8 cellular contexts compared by ENCODE assay signal in genomic region chr17:50316660-50317059, GRCh38. TPM values are rescaled to one million over a fixed set of nuclear protein-coding genes. Genes with fewer than 3 reads are reported as not detected.
DNase-seq lines count a peak whose midpoint lies in the region; ATAC-seq, FAIRE-seq and TF ChIP-seq lines count a peak whose summit lies in the region.
"Not testable (repeated sequence)": the region's sequence is repeated elsewhere in the genome, so short reads cannot be mapped to it uniquely, and the experiment has no call there.
"Had no signal": no experiment of that assay in that cellular context is flagged by ENCODE, and none has a peak within 500 bp of the region (broad histone marks: within the 10 kb centered on the region; RNA-seq: fewer than 3 reads in every experiment).

No MANE protein-coding gene starts in this region.

- TF ChIP-seq CTCF in WERI-Rb-1 (IDR thresholded peaks at IDR 0.05; ENCODE audit: low read depth, low read length); K562 (IDR thresholded peaks at IDR 0.05 in 2 of 3, conservative IDR thresholded peaks at IDR 0.05 in 1 of 3; ENCODE audit: insufficient read depth in 2 of 3, low read depth in 1 of 3, low read length in 3 of 3); foreskin keratinocyte (conservative IDR thresholded peaks at IDR 0.05): not testable (repeated sequence)

- not testable (repeated sequence) for TF ChIP-seq POLR2A in K562 (conservative IDR thresholded peaks at IDR 0.05)

- TF ChIP-seq EP300 in K562 (IDR thresholded peaks at IDR 0.05; ENCODE audit: low read length): not testable (repeated sequence)

- in situ Hi-C loops in K562 (cut with MboI): not testable (repeated sequence)

- not testable (repeated sequence) for H3K4me1 ChIP-seq in K562 (replicated peaks in 1 of 2; ENCODE audit: control insufficient read depth in 2 of 2, insufficient read depth in 2 of 2, low read length in 2 of 2)
- H3K4me1 ChIP-seq in foreskin keratinocyte: peaks cover 46% of the 10 kb centered on the region

- H4K20me1 ChIP-seq in K562 (replicated peaks; ENCODE audit: control insufficient read depth, insufficient read depth, low read length): not testable (repeated sequence)

- not testable (repeated sequence) for H3K4me2 ChIP-seq in K562 (ENCODE audit: insufficient read depth, low read length)

- not testable (repeated sequence) for H3K36me3 ChIP-seq in WERI-Rb-1; K562 (ENCODE audit: control insufficient read depth, insufficient read depth, low read length)

- ATAC-seq in K562, foreskin keratinocyte: not testable (repeated sequence)

- CTCF ChIA-PET in K562 (lab: Yijun Ruan, JAX; ENCODE audit: low intra/inter-chr PET ratio): not testable (repeated sequence)

- not testable (repeated sequence) for H3K9ac ChIP-seq in K562 (ENCODE audit: insufficient read depth in 1 of 2, low read depth in 2 of 2, low read length in 2 of 2)

- FAIRE-seq in K562 (lab: Jason Lieb, UNC): not testable (repeated sequence)

- not testable (repeated sequence) for H3K79me2 ChIP-seq in K562 (ENCODE audit: control insufficient read depth, insufficient read depth, low read length)

- intact Hi-C loops in K562 (cut with micrococcal nuclease): not testable (repeated sequence)

- BruUV-seq in K562 (replicated peaks; lab: Mats Ljungman, UMichigan): not testable (repeated sequence)

- not testable (repeated sequence) for H3K9me1 ChIP-seq in K562 (ENCODE audit: control insufficient read depth, insufficient read depth, low read length)

- POLR2A ChIA-PET in K562 (lab: Yijun Ruan, JAX): interaction anchor here (1.3 kb wide), 1 partner anchor 116 kb away, joined by 4 read pairs; no protein-coding TSS in a partner anchor

- not testable (repeated sequence) for H3K4me3 ChIP-seq in WERI-Rb-1 (ENCODE audit: low read depth, low read length); K562

- H3K27ac ChIP-seq in WERI-Rb-1: peak overlapping the region; percentile 85
- H3K27ac ChIP-seq in K562 (ENCODE audit: extremely low read depth, low read depth, low read length): not testable (repeated sequence)
- peak overlapping the region; percentile 73 for H3K27ac ChIP-seq in epithelial cell of prostate
- peak overlapping the region; percentile 65 for H3K27ac ChIP-seq in foreskin keratinocyte

- 20% methylated on average over 2 of the region's 2 CpGs for WGBS in K562 (ENCODE audit: insufficient coverage, low coverage, missing lambda C conversion rate)

- not testable (repeated sequence) for H2AFZ ChIP-seq in K562 (ENCODE audit: low read depth, low read length)

- not testable (repeated sequence) for H3K9me3 ChIP-seq in WERI-Rb-1 (ENCODE audit: severe bottlenecking); K562 (replicated peaks; ENCODE audit: control insufficient read depth, insufficient read depth, low read depth, low read length)

- DNase-seq in WERI-Rb-1; K562 (ENCODE audit: extremely low read depth in 1 of 4, low spot score in 3 of 4); epithelial cell of prostate (ENCODE audit: low read depth, low spot score); foreskin keratinocyte: not testable (repeated sequence)

- H3K27me3 ChIP-seq in WERI-Rb-1 (ENCODE audit: insufficient read depth, low read depth, severe bottlenecking); foreskin keratinocyte: not testable (repeated sequence)
- H3K27me3 ChIP-seq in K562 (ENCODE audit: control insufficient read depth in 2 of 2, insufficient read depth in 2 of 2, low read length in 2 of 2): peaks cover 16 to 41% of the 10 kb centered on the region in 2 experiments; a peak in 4 of 5 replicates

- TF ChIP-seq RAD21 in K562 (CRISPR knock-in tag; conservative IDR thresholded peaks at IDR 0.05 in 1 of 2, IDR thresholded peaks at IDR 0.05 in 1 of 2): not testable (repeated sequence)

RNA-seq across cellular contexts. Expression of gene XYLT2, which starts 29.3 kb away (rescaled TPM):
- 16.9 and 49.3 TPM in 2 replicates for total RNA-seq in K562 (2011; cell fraction: chromatin; rRNA removed; ENCODE audit: low replicate concordance)
- 28.8 and 34.7 TPM in 2 replicates for total RNA-seq in K562 (2011; cell fraction: nucleolus; rRNA removed)
- total RNA-seq in K562 (2011; cell fraction: nucleoplasm; rRNA removed): 27.6 and 29.6 TPM in 2 replicates
- total RNA-seq in K562 (2014; rRNA removed): 9.1 and 14.0 TPM in 2 replicates
- total RNA-seq in K562 (2014; rRNA removed; fragmentation: Illumina TruSeq; extraction: Trizol): 2.0 and 2.4 TPM in 2 replicates
- total RNA-seq in K562 (2015; rRNA removed; fragmentation: Illumina TruSeq; extraction: Trizol): 4.5 and 10.6 TPM in 2 replicates
- total RNA-seq in K562 (2021): 8.9 and 9.5 TPM in 2 replicates
- 3.8 and 8.4 TPM in 2 replicates for polyA plus RNA-seq in K562 (2011; rRNA removed)
- polyA plus RNA-seq in K562 (2011; cell fraction: cytosol; rRNA removed): 7.0 and 11.0 TPM in 2 replicates
- polyA plus RNA-seq in K562 (2011; cell fraction: nucleus; rRNA removed): 19.7 and 30.0 TPM in 2 replicates
- 6.2 and 10.6 TPM in 2 replicates for polyA plus RNA-seq in K562 (2012)
- 4.3 and 6.5 TPM in 2 replicates for polyA plus RNA-seq in K562 (2014; fragmentation: Illumina TruSeq; extraction: Trizol)
- polyA plus RNA-seq in K562 (2014; fragmentation: Nextera tagmentation; extraction: Ambion mirVana): 1 to 10 TPM in 1 of 2 experiments, under 1 TPM in 1; 0.63 to 1.0 TPM
- 7.3 and 8.0 TPM in 2 replicates for polyA plus RNA-seq in K562 (2014; rRNA removed)
- 6.2 and 7.9 TPM in 2 replicates for polyA minus RNA-seq in K562 (2011; rRNA and poly(A)+ RNA removed)
- 8.8 and 29.4 TPM in 2 replicates for polyA minus RNA-seq in K562 (2011; cell fraction: cytosol; rRNA and poly(A)+ RNA removed)
- polyA minus RNA-seq in K562 (2011; cell fraction: nucleus; rRNA and poly(A)+ RNA removed): 9.4 and 10.1 TPM in 2 replicates
- 36.5 and 38.0 TPM in 2 replicates for total RNA-seq in foreskin keratinocyte
- polyA plus RNA-seq in foreskin keratinocyte: 21.8 and 22.2 TPM in 2 replicates

RNA-seq across cellular contexts. Expression of gene TMEM92, which starts 42.4 kb away (rescaled TPM):
- total RNA-seq in K562 (2011; cell fraction: chromatin; rRNA removed; ENCODE audit: low replicate concordance): 0.62 and 2.3 TPM in 2 replicates
- 0.79 and 2.2 TPM in 2 replicates for total RNA-seq in K562 (2011; cell fraction: nucleolus; rRNA removed)
- total RNA-seq in K562 (2011; cell fraction: nucleoplasm; rRNA removed): 0.44 and 1.2 TPM in 2 replicates
- total RNA-seq in K562 (2014; rRNA removed) (0.32 TPM in 1 of 2 replicates, not detected in the other), K562 (2014; rRNA removed; fragmentation: Illumina TruSeq; extraction: Trizol) (0.10 and 0.18 TPM in 2 replicates), K562 (2015; rRNA removed; fragmentation: Illumina TruSeq; extraction: Trizol) (0.14 and 0.23 TPM in 2 replicates), K562 (2021) (0.40 and 0.47 TPM in 2 replicates), foreskin keratinocyte (2.8 and 6.5 TPM in 2 replicates)
- polyA plus RNA-seq in K562 (2011; rRNA removed) (0.22 and 1.1 TPM in 2 replicates), K562 (2014; fragmentation: Illumina TruSeq; extraction: Trizol) (2.1 and 2.6 TPM in 2 replicates), K562 (2014; fragmentation: Nextera tagmentation; extraction: Ambion mirVana) (under 1 TPM; 0.59 to 0.81 TPM), K562 (2014; rRNA removed) (0.09 and 0.49 TPM in 2 replicates), foreskin keratinocyte (6.7 and 12.4 TPM in 2 replicates)
- 1.3 and 3.2 TPM in 2 replicates for polyA plus RNA-seq in K562 (2011; cell fraction: cytosol; rRNA removed)
- 1.1 and 1.2 TPM in 2 replicates for polyA plus RNA-seq in K562 (2011; cell fraction: nucleus; rRNA removed)
- polyA plus RNA-seq in K562 (2012): 0.73 and 2.3 TPM in 2 replicates
- polyA minus RNA-seq in K562 (2011; rRNA and poly(A)+ RNA removed): 0.32 and 0.60 TPM in 2 replicates
- 0.64 and 2.3 TPM in 2 replicates for polyA minus RNA-seq in K562 (2011; cell fraction: cytosol; rRNA and poly(A)+ RNA removed)
- polyA minus RNA-seq in K562 (2011; cell fraction: nucleus; rRNA and poly(A)+ RNA removed): 1.1 and 3.0 TPM in 2 replicates
- total RNA-seq: CD4-positive, alpha-beta memory T cell; CD4-positive, CD25-positive, alpha-beta regulatory T cell; CD8-positive, alpha-beta memory T cell had no signal
- polyA plus RNA-seq: CD14-positive monocyte; CD4-positive, alpha-beta memory T cell; CD4-positive, CD25-positive, alpha-beta regulatory T cell; CD8-positive, alpha-beta memory T cell had no signal

RNA-seq across cellular contexts. Expression of gene MRPL27, which starts 56.3 kb away (rescaled TPM):
- 59.4 and 90.8 TPM in 2 replicates for total RNA-seq in K562 (2011; cell fraction: chromatin; rRNA removed; ENCODE audit: low replicate concordance)
- 82.5 and 90.0 TPM in 2 replicates for total RNA-seq in K562 (2011; cell fraction: nucleolus; rRNA removed)
- 74.9 and 93.1 TPM in 2 replicates for total RNA-seq in K562 (2011; cell fraction: nucleoplasm; rRNA removed)
- total RNA-seq in K562 (2014; rRNA removed): 99.4 and 102 TPM in 2 replicates
- total RNA-seq in K562 (2014; rRNA removed; fragmentation: Illumina TruSeq; extraction: Trizol): 122 and 142 TPM in 2 replicates
- 123 and 127 TPM in 2 replicates for total RNA-seq in K562 (2015; rRNA removed; fragmentation: Illumina TruSeq; extraction: Trizol)
- total RNA-seq in K562 (2021): 96.3 and 98.2 TPM in 2 replicates
- 127 and 146 TPM in 2 replicates for polyA plus RNA-seq in K562 (2011; rRNA removed)
- polyA plus RNA-seq in K562 (2011; cell fraction: cytosol; rRNA removed): 138 and 159 TPM in 2 replicates
- polyA plus RNA-seq in K562 (2011; cell fraction: nucleus; rRNA removed): 67.4 and 86.4 TPM in 2 replicates
- 72.3 and 119 TPM in 2 replicates for polyA plus RNA-seq in K562 (2012)
- polyA plus RNA-seq in K562 (2014; fragmentation: Illumina TruSeq; extraction: Trizol): 103 and 105 TPM in 2 replicates
- polyA plus RNA-seq in K562 (2014; fragmentation: Nextera tagmentation; extraction: Ambion mirVana): 100 to 1,000 TPM; 388 to 401 TPM
- polyA plus RNA-seq in K562 (2014; rRNA removed): 138 and 143 TPM in 2 replicates
- 80.5 and 86.3 TPM in 2 replicates for polyA minus RNA-seq in K562 (2011; rRNA and poly(A)+ RNA removed)
- polyA minus RNA-seq in K562 (2011; cell fraction: cytosol; rRNA and poly(A)+ RNA removed): 18.6 and 40.0 TPM in 2 replicates
- 31.5 and 50.3 TPM in 2 replicates for polyA minus RNA-seq in K562 (2011; cell fraction: nucleus; rRNA and poly(A)+ RNA removed)
- total RNA-seq in foreskin keratinocyte: 116 and 123 TPM in 2 replicates
- polyA plus RNA-seq in foreskin keratinocyte: 171 and 178 TPM in 2 replicates

RNA-seq across cellular contexts. Expression of gene EME1, which starts 56.4 kb away (rescaled TPM):
- total RNA-seq in K562 (2011; cell fraction: chromatin; rRNA removed; ENCODE audit: low replicate concordance): 119 and 126 TPM in 2 replicates
- total RNA-seq in K562 (2011; cell fraction: nucleolus; rRNA removed): 73.0 and 74.5 TPM in 2 replicates
- 64.3 and 82.1 TPM in 2 replicates for total RNA-seq in K562 (2011; cell fraction: nucleoplasm; rRNA removed)
- total RNA-seq in K562 (2014; rRNA removed) (18.8 and 28.0 TPM in 2 replicates), K562 (2014; rRNA removed; fragmentation: Illumina TruSeq; extraction: Trizol) (17.6 and 21.4 TPM in 2 replicates), K562 (2015; rRNA removed; fragmentation: Illumina TruSeq; extraction: Trizol) (16.6 and 17.6 TPM in 2 replicates), K562 (2021) (16.8 and 20.1 TPM in 2 replicates), foreskin keratinocyte (11.8 and 13.5 TPM in 2 replicates)
- polyA plus RNA-seq in K562 (2011; rRNA removed) (44.1 and 61.3 TPM in 2 replicates), K562 (2014; fragmentation: Illumina TruSeq; extraction: Trizol) (20.9 and 24.0 TPM in 2 replicates), K562 (2014; fragmentation: Nextera tagmentation; extraction: Ambion mirVana) (10 to 100 TPM; 14.6 to 27.4 TPM), K562 (2014; rRNA removed) (28.7 TPM in 2 replicates), foreskin keratinocyte (8.5 and 9.7 TPM in 2 replicates)
- polyA plus RNA-seq in K562 (2011; cell fraction: cytosol; rRNA removed): 15.3 and 28.4 TPM in 2 replicates
- 254 and 409 TPM in 2 replicates for polyA plus RNA-seq in K562 (2011; cell fraction: nucleus; rRNA removed)
- polyA plus RNA-seq in K562 (2012): 42.1 and 48.1 TPM in 2 replicates
- polyA minus RNA-seq in K562 (2011; rRNA and poly(A)+ RNA removed): 24.1 and 34.7 TPM in 2 replicates
- 7.2 and 9.6 TPM in 2 replicates for polyA minus RNA-seq in K562 (2011; cell fraction: cytosol; rRNA and poly(A)+ RNA removed)
- polyA minus RNA-seq in K562 (2011; cell fraction: nucleus; rRNA and poly(A)+ RNA removed): 28.1 and 57.5 TPM in 2 replicates
